In genomic region chr2:162581931-162582330, GRCh38 we compare ENCODE assay signal across 18 cellular contexts.
"Had no signal": no experiment of that assay in that cellular context is flagged by ENCODE, and none has a peak within 500 bp of the region (broad histone marks: within the 10 kb centered on the region; RNA-seq: fewer than 3 reads in every experiment).

No MANE protein-coding gene starts in this region.

- ATAC-seq: activated CD4-positive, alpha-beta T cell treated with anti-CD3 and anti-CD28 coated beads for 36 hours; activated CD8-positive, alpha-beta T cell treated with anti-CD3 and anti-CD28 coated beads, Interleukin-2, amount 10 ng/mL, durations not matched to agents 7 days and 5 days; heart left ventricle had no signal

- DNase-seq: activated CD4-positive, alpha-beta T cell treated with anti-CD3 and anti-CD28 coated beads for 36 hours; activated CD8-positive, alpha-beta memory T cell treated with anti-CD3 and anti-CD28 coated beads, Interleukin-2, amount 50 U/mL, for 48 hours; activated CD8-positive, alpha-beta T cell treated with anti-CD3 and anti-CD28 coated beads, Interleukin-2, amount 10 ng/mL, durations not matched to agents 7 days and 5 days; activated naive CD4-positive, alpha-beta T cell; central memory CD4-positive, alpha-beta T cell; effector memory CD4-positive, alpha-beta T cell; heart left ventricle; left ventricle myocardium inferior; naive B cell; posterior cingulate gyrus; spleen; stimulated activated CD4-positive, alpha-beta T cell treated with anti-CD3 and anti-CD28 coated beads, Interleukin-1b, Interleukin-23, amount 100 ng/mL, for 48 hours; stimulated activated naive CD4-positive, alpha-beta T cell; T-helper 9 cell had no signal

- H3K4me3 ChIP-seq: heart left ventricle, left ventricle myocardium inferior, right atrium auricular region, spleen, upper lobe of left lung had no signal

- H3K36me3 ChIP-seq: heart left ventricle, left ventricle myocardium inferior, right atrium auricular region, spleen, upper lobe of left lung had no signal

- H3K27ac ChIP-seq: heart left ventricle, left ventricle myocardium inferior, right atrium auricular region, spleen, upper lobe of left lung had no signal

- H3K4me1 ChIP-seq: heart left ventricle, left ventricle myocardium inferior, right atrium auricular region, spleen, upper lobe of left lung had no signal

- H3K9me3 ChIP-seq: heart left ventricle, left ventricle myocardium inferior, right atrium auricular region, spleen, upper lobe of left lung had no signal

- FAIRE-seq: frontal cortex, keratinocyte had no signal

- H3K27me3 ChIP-seq: heart left ventricle, right atrium auricular region, spleen, upper lobe of left lung had no signal
